2 cellular contexts compared by ENCODE assay signal in genomic region chr18:55092166-55092565, GRCh38.
TF ChIP-seq lines count a peak whose summit lies in the region.

No MANE protein-coding gene starts in this region.

TF ChIP-seq in HEK293, 187 proteins besides CTCF, POLR2A, EP300 and RAD21 (continued from another document):
- TF ChIP-seq ZSCAN4 (tag by site-specific recombination; IDR thresholded peaks at IDR 0.05): peak; percentile 66
- TF ChIP-seq, protein P1, sequence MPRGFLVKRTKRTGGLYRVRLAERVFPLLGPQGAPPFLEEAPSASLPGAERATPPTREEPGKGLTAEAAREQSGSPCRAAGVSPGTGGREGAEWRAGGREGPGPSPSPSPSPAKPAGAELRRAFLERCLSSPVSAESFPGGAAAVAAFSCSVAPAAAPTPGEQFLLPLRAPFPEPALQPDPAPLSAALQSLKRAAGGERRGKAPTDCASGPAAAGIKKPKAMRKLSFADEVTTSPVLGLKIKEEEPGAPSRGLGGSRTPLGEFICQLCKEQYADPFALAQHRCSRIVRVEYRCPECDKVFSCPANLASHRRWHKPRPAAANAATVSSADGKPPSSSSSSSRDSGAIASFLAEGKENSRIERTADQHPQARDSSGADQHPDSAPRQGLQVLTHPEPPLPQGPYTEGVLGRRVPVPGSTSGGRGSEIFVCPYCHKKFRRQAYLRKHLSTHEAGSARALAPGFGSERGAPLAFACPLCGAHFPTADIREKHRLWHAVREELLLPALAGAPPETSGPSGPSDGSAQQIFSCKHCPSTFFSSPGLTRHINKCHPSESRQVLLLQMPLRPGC (tag by site-specific recombination; IDR thresholded peaks at IDR 0.05): no peak
- TF ChIP-seq ZNF18 (tag by site-specific recombination; IDR thresholded peaks at IDR 0.05): no peak

TF ChIP-seq in H1, 55 proteins besides CTCF, POLR2A, EP300 and RAD21 (continued from another document):
- no peak for TF ChIP-seq SIN3A (conservative IDR thresholded peaks at IDR 0.05 in 1 of 2, IDR thresholded peaks at IDR 0.05 in 1 of 2; ENCODE audit: low read depth in 1 of 2, low read length in 2 of 2)
- TF ChIP-seq SP1 (IDR thresholded peaks at IDR 0.05; ENCODE audit: low read depth, low read length): no peak
- no peak for TF ChIP-seq YY1 (IDR thresholded peaks at IDR 0.05; ENCODE audit: low read depth, low read length)
- TF ChIP-seq FOSL1 (IDR thresholded peaks at IDR 0.05; ENCODE audit: insufficient read depth, low read depth, low read length): no peak
- no peak for TF ChIP-seq RBBP5 (IDR thresholded peaks at IDR 0.05; ENCODE audit: borderline replicate concordance, low read depth, low read length)
TF ChIP-seq in H1: peak in this region for 0.
